ENCODE assay signal across 23 cellular contexts in the genomic region with DNA sequence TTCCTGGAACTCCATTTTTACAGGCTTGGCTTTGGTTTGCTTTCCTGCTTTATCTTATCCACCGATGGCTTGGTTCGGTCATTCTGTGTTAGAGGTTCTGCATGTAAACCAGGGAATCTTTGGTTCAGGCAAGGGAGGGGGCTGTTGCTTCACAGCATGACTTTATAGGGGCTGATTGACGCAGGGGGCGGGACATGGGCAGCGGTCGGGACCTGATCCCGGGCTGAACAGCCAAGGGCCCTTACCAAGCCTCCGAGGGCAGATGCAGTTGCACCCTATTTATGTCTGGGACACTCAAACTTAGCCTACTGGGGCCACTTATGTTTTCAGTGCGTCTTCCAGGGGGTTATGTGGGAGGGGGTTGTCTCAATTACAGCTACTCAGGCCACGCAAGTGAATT.
"Had no signal": no experiment of that assay in that cellular context is flagged by ENCODE, and none has a peak within 500 bp of the region (broad histone marks: within the 10 kb centered on the region; RNA-seq: fewer than 3 reads in every experiment).

No MANE protein-coding gene starts in this region.

- FAIRE-seq: astrocyte, frontal cortex had no signal

- H3K9me3 ChIP-seq: colonic mucosa, heart left ventricle had no signal

- H3K27ac ChIP-seq: colonic mucosa, heart left ventricle had no signal

- H3K4me1 Mint-ChIP-seq: activated CD4-positive, alpha-beta memory T cell treated with anti-CD3 and anti-CD28 coated beads, Interleukin-2, amount 10 ng/mL, durations not matched to agents 7 days and 5 days; activated CD4-positive, alpha-beta T cell treated with anti-CD3 and anti-CD28 coated beads, Interleukin-2, amount 10 ng/mL, durations not matched to agents 7 days and 5 days; activated naive CD4-positive, alpha-beta T cell treated with anti-CD3 and anti-CD28 coated beads, Interleukin-2, amount 10 ng/mL, durations not matched to agents 7 days and 5 days had no signal

- H3K36me3 ChIP-seq: colonic mucosa, heart left ventricle had no signal

- H3K9me3 Mint-ChIP-seq: activated CD4-positive, alpha-beta memory T cell treated with anti-CD3 and anti-CD28 coated beads, Interleukin-2, amount 10 ng/mL, durations not matched to agents 7 days and 5 days; activated CD4-positive, alpha-beta T cell treated with anti-CD3 and anti-CD28 coated beads, Interleukin-2, amount 10 ng/mL, durations not matched to agents 7 days and 5 days; activated naive CD4-positive, alpha-beta T cell treated with anti-CD3 and anti-CD28 coated beads, Interleukin-2, amount 10 ng/mL, durations not matched to agents 7 days and 5 days; activated naive CD4-positive, alpha-beta T cell treated with anti-CD3 and anti-CD28 coated beads, Interleukin-2, amount 50 U/mL, for 72 hours; activated naive CD8-positive, alpha-beta T cell treated with anti-CD3 and anti-CD28 coated beads, Interleukin-2, amount 10 ng/mL, durations not matched to agents 7 days and 5 days; activated T-cell treated with anti-CD3 and anti-CD28 coated beads, Interleukin-2, amount 50 U/mL, for 24 hours; activated T-cell treated with anti-CD3 and anti-CD28 coated beads, Interleukin-2, amount 50 U/mL, for 72 hours had no signal

- H3K36me3 Mint-ChIP-seq: activated naive CD4-positive, alpha-beta T cell treated with anti-CD3 and anti-CD28 coated beads, Interleukin-2, amount 10 ng/mL, durations not matched to agents 7 days and 5 days; activated naive CD4-positive, alpha-beta T cell treated with anti-CD3 and anti-CD28 coated beads, Interleukin-2, amount 50 U/mL, for 72 hours; activated naive CD8-positive, alpha-beta T cell treated with anti-CD3 and anti-CD28 coated beads, Interleukin-2, amount 10 ng/mL, durations not matched to agents 7 days and 5 days had no signal

- H3K4me3 ChIP-seq: colonic mucosa, heart left ventricle had no signal

- H3K4me3 Mint-ChIP-seq: activated CD4-positive, alpha-beta memory T cell treated with anti-CD3 and anti-CD28 coated beads, Interleukin-2, amount 10 ng/mL, durations not matched to agents 7 days and 5 days; activated CD4-positive, alpha-beta T cell treated with anti-CD3 and anti-CD28 coated beads, Interleukin-2, amount 10 ng/mL, durations not matched to agents 7 days and 5 days; activated naive CD4-positive, alpha-beta T cell treated with anti-CD3 and anti-CD28 coated beads, Interleukin-2, amount 10 ng/mL, durations not matched to agents 7 days and 5 days; activated naive CD8-positive, alpha-beta T cell treated with anti-CD3 and anti-CD28 coated beads, Interleukin-2, amount 10 ng/mL, durations not matched to agents 7 days and 5 days; activated T-cell treated with anti-CD3 and anti-CD28 coated beads, Interleukin-2, amount 50 U/mL, for 24 hours; activated T-cell treated with anti-CD3 and anti-CD28 coated beads, Interleukin-2, amount 50 U/mL, for 72 hours had no signal

- DNase-seq: activated CD4-positive, alpha-beta memory T cell treated with anti-CD3 and anti-CD28 coated beads, Interleukin-2, amount 10 ng/mL, durations not matched to agents 7 days and 5 days; activated CD4-positive, alpha-beta T cell treated with anti-CD3 and anti-CD28 coated beads for 1 hour; activated CD4-positive, alpha-beta T cell treated with anti-CD3 and anti-CD28 coated beads for 4 hours; activated CD4-positive, alpha-beta T cell treated with anti-CD3 and anti-CD28 coated beads, Interleukin-2, amount 10 ng/mL, durations not matched to agents 7 days and 5 days; activated CD4-positive, alpha-beta T cell treated with anti-CD3 and anti-CD28 coated beads, Interleukin-2, amount 50 U/mL, for 4 hours; activated CD8-positive, alpha-beta memory T cell treated with anti-CD3 and anti-CD28 coated beads, Interleukin-2, amount 50 U/mL, for 48 hours; activated gamma-delta T cell; activated naive CD4-positive, alpha-beta T cell; activated naive CD4-positive, alpha-beta T cell treated with anti-CD3 and anti-CD28 coated beads, Interleukin-2, amount 10 ng/mL, durations not matched to agents 7 days and 5 days; activated naive CD8-positive, alpha-beta T cell treated with anti-CD3 and anti-CD28 coated beads, Interleukin-2, amount 10 ng/mL, durations not matched to agents 7 days and 5 days; activated T-cell treated with anti-CD3 and anti-CD28 coated beads for 4 hours; activated T-cell treated with anti-CD3 and anti-CD28 coated beads, Interleukin-2, amount 50 U/mL, for 24 hours; activated T-cell treated with anti-CD3 and anti-CD28 coated beads, Interleukin-2, amount 50 U/mL, for 72 hours; caudate nucleus; cerebellar nuclear complex; colonic mucosa; effector CD8-positive, alpha-beta T cell; foreskin fibroblast; heart left ventricle; T-helper 2 cell had no signal

- H3K4me1 ChIP-seq: colonic mucosa had no signal

- H3K27ac Mint-ChIP-seq: activated CD4-positive, alpha-beta memory T cell treated with anti-CD3 and anti-CD28 coated beads, Interleukin-2, amount 10 ng/mL, durations not matched to agents 7 days and 5 days; activated CD4-positive, alpha-beta T cell treated with anti-CD3 and anti-CD28 coated beads, Interleukin-2, amount 10 ng/mL, durations not matched to agents 7 days and 5 days; activated naive CD4-positive, alpha-beta T cell treated with anti-CD3 and anti-CD28 coated beads, Interleukin-2, amount 10 ng/mL, durations not matched to agents 7 days and 5 days; activated naive CD4-positive, alpha-beta T cell treated with anti-CD3 and anti-CD28 coated beads, Interleukin-2, amount 50 U/mL, for 72 hours; activated naive CD8-positive, alpha-beta T cell treated with anti-CD3 and anti-CD28 coated beads, Interleukin-2, amount 10 ng/mL, durations not matched to agents 7 days and 5 days; activated T-cell treated with anti-CD3 and anti-CD28 coated beads, Interleukin-2, amount 50 U/mL, for 24 hours; activated T-cell treated with anti-CD3 and anti-CD28 coated beads, Interleukin-2, amount 50 U/mL, for 72 hours had no signal
